In the genomic region with DNA sequence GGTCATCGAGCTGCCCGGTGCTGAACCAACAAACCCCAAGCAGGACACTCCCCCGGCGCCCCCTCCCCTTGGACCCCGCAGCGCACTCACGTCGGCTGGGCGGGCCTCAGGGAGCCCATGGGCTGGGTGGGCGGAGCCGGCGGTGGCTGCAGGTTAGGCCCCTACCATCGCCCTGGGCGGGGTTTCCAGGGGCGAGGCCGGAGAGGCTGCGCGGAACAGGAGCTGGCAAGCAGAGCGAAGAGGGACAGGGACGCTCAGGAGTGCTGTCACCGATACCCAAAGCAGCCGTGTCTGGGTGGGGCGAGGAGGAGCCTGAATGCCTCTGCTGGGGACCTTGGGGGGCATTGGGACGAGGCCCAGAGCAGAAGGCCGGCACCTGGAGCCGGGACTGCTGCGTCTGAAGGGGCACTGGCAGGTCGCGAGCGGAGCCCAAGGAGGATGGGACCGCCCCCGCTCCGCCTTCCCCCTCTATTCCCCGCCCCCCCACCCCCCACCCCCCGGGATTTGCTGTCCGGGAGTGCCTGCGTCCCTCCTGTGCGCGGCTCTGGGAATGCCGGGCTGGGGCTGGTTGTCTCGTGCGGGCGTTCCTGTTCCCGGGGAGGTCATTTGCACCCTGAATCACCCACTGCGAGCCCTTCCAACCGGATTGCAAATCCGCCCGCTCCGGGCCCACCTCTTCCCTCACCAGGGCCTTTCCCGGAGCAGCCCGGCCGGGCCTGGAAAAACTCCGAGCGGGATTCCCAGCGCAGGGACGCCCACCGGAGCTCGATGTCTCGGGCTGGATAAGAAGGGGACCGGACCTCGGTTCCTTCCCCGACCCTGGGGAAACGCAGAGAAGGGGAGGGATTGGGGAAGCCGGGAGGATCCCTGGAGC, we compare ENCODE assay signal across 1 cellular context.
TF ChIP-seq lines count a peak whose summit lies in the region.

No MANE protein-coding gene starts in this region.

TF ChIP-seq in HEK293, 187 proteins besides CTCF, POLR2A, EP300 and RAD21 (continued from another document and continues in another):
- peak; percentile 93 for TF ChIP-seq GLIS1 (tag by site-specific recombination; IDR thresholded peaks at IDR 0.05)
- no peak for TF ChIP-seq ZNF302 (tag by site-specific recombination; IDR thresholded peaks at IDR 0.05; ENCODE audit: low read depth)
- TF ChIP-seq ZNF248 (tag by site-specific recombination; IDR thresholded peaks at IDR 0.05), result no peak
- no peak for TF ChIP-seq ZNF555 (tag by site-specific recombination; conservative IDR thresholded peaks at IDR 0.05)
- peak; percentile 89 for TF ChIP-seq ZBTB17 (tag by site-specific recombination; IDR thresholded peaks at IDR 0.05)
- 0 out of 2 replicates have a peak, but pooled peaks have one; percentile 21 for TF ChIP-seq ZEB2 (tag by site-specific recombination; IDR thresholded peaks at IDR 0.05)
- peak; percentile 43; the same call in 1 of the 2 replicates for TF ChIP-seq ZBTB20 (tag by site-specific recombination; IDR thresholded peaks at IDR 0.05)
- TF ChIP-seq ZNF571 (tag by site-specific recombination; IDR thresholded peaks at IDR 0.05), result no peak
- TF ChIP-seq, protein P1, sequence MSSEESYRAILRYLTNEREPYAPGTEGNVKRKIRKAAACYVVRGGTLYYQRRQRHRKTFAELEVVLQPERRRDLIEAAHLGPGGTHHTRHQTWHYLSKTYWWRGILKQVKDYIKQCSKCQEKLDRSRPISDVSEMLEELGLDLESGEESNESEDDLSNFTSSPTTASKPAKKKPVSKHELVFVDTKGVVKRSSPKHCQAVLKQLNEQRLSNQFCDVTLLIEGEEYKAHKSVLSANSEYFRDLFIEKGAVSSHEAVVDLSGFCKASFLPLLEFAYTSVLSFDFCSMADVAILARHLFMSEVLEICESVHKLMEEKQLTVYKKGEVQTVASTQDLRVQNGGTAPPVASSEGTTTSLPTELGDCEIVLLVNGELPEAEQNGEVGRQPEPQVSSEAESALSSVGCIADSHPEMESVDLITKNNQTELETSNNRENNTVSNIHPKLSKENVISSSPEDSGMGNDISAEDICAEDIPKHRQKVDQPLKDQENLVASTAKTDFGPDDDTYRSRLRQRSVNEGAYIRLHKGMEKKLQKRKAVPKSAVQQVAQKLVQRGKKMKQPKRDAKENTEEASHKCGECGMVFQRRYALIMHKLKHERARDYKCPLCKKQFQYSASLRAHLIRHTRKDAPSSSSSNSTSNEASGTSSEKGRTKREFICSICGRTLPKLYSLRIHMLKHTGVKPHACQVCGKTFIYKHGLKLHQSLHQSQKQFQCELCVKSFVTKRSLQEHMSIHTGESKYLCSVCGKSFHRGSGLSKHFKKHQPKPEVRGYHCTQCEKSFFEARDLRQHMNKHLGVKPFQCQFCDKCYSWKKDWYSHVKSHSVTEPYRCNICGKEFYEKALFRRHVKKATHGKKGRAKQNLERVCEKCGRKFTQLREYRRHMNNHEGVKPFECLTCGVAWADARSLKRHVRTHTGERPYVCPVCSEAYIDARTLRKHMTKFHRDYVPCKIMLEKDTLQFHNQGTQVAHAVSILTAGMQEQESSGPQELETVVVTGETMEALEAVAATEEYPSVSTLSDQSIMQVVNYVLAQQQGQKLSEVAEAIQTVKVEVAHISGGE (tag by site-specific recombination; conservative IDR thresholded peaks at IDR 0.05; ENCODE audit: low read depth), result no peak
- TF ChIP-seq ZNF843 (tag by site-specific recombination; IDR thresholded peaks at IDR 0.05), result no peak
- no peak for TF ChIP-seq ZNF426 (tag by site-specific recombination; IDR thresholded peaks at IDR 0.05)
- TF ChIP-seq ZNF701 (tag by site-specific recombination; IDR thresholded peaks at IDR 0.05), result no peak
- TF ChIP-seq ZNF138 (tag by site-specific recombination; IDR thresholded peaks at IDR 0.05; ENCODE audit: borderline replicate concordance), result no peak
- TF ChIP-seq SP3 (tag by site-specific recombination; IDR thresholded peaks at IDR 0.05), result peak; percentile 88
- TF ChIP-seq ZNF10 (tag by site-specific recombination; IDR thresholded peaks at IDR 0.05), result no peak
- TF ChIP-seq ZNF19 (tag by site-specific recombination; IDR thresholded peaks at IDR 0.05; ENCODE audit: low read depth), result no peak
- TF ChIP-seq, protein P2, sequence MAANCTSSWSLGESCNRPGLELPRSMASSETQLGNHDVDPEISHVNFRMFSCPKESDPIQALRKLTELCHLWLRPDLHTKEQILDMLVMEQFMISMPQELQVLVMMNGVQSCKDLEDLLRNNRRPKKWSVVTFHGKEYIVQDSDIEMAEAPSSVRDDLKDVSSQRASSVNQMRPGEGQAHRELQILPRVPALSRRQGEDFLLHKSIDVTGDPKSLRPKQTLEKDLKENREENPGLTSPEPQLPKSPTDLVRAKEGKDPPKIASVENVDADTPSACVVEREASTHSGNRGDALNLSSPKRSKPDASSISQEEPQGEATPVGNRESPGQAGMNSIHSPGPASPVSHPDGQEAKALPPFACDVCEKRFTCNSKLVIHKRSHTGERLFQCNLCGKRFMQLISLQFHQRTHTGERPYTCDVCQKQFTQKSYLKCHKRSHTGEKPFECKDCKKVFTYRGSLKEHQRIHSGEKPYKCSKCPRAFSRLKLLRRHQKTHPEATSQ (tag by site-specific recombination; IDR thresholded peaks at IDR 0.05), result no peak
- no peak for TF ChIP-seq ZNF132 (tag by site-specific recombination; IDR thresholded peaks at IDR 0.05; ENCODE audit: borderline replicate concordance)
- TF ChIP-seq ZXDB (tag by site-specific recombination; IDR thresholded peaks at IDR 0.05), result peak; percentile 98
- no peak for TF ChIP-seq YY1 (tag by site-specific recombination; IDR thresholded peaks at IDR 0.05)
- TF ChIP-seq, protein P3, sequence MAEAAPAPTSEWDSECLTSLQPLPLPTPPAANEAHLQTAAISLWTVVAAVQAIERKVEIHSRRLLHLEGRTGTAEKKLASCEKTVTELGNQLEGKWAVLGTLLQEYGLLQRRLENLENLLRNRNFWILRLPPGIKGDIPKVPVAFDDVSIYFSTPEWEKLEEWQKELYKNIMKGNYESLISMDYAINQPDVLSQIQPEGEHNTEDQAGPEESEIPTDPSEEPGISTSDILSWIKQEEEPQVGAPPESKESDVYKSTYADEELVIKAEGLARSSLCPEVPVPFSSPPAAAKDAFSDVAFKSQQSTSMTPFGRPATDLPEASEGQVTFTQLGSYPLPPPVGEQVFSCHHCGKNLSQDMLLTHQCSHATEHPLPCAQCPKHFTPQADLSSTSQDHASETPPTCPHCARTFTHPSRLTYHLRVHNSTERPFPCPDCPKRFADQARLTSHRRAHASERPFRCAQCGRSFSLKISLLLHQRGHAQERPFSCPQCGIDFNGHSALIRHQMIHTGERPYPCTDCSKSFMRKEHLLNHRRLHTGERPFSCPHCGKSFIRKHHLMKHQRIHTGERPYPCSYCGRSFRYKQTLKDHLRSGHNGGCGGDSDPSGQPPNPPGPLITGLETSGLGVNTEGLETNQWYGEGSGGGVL (tag by site-specific recombination; IDR thresholded peaks at IDR 0.05), result peak; percentile 33; the same call in 1 of the 2 replicates
- TF ChIP-seq KLF10 (tag by site-specific recombination; IDR thresholded peaks at IDR 0.05), result no peak
- peak; percentile 46; the same call in 1 of the 2 replicates for TF ChIP-seq KLF16 (tag by site-specific recombination; IDR thresholded peaks at IDR 0.05)
- TF ChIP-seq ZFP41 (tag by site-specific recombination; IDR thresholded peaks at IDR 0.05; ENCODE audit: borderline replicate concordance), result no peak
- TF ChIP-seq ZNF792 (tag by site-specific recombination; IDR thresholded peaks at IDR 0.05), result no peak
- TF ChIP-seq ZNF654 (tag by site-specific recombination; IDR thresholded peaks at IDR 0.05; ENCODE audit: low read depth), result no peak
- TF ChIP-seq, protein P4, sequence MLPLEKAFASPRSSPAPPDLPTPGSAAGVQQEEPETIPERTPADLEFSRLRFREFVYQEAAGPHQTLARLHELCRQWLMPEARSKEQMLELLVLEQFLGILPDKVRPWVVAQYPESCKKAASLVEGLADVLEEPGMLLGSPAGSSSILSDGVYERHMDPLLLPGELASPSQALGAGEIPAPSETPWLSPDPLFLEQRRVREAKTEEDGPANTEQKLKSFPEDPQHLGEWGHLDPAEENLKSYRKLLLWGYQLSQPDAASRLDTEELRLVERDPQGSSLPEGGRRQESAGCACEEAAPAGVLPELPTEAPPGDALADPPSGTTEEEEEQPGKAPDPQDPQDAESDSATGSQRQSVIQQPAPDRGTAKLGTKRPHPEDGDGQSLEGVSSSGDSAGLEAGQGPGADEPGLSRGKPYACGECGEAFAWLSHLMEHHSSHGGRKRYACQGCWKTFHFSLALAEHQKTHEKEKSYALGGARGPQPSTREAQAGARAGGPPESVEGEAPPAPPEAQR (tag by site-specific recombination; IDR thresholded peaks at IDR 0.05), result no peak
- TF ChIP-seq, protein P5, sequence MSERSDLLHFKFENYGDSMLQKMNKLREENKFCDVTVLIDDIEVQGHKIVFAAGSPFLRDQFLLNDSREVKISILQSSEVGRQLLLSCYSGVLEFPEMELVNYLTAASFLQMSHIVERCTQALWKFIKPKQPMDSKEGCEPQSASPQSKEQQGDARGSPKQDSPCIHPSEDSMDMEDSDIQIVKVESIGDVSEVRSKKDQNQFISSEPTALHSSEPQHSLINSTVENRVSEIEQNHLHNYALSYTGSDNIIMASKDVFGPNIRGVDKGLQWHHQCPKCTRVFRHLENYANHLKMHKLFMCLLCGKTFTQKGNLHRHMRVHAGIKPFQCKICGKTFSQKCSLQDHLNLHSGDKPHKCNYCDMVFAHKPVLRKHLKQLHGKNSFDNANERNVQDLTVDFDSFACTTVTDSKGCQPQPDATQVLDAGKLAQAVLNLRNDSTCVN (tag by site-specific recombination; optimal IDR thresholded peaks at IDR 0.05), result peak; percentile 51
- no peak for TF ChIP-seq ATF2 (tag by site-specific recombination; IDR thresholded peaks at IDR 0.05; ENCODE audit: low read depth)
- no peak for TF ChIP-seq WT1 (tag by site-specific recombination; IDR thresholded peaks at IDR 0.05)
- TF ChIP-seq ZNF121 (tag by site-specific recombination; IDR thresholded peaks at IDR 0.05), result no peak
- TF ChIP-seq ZNF174 (tag by site-specific recombination; IDR thresholded peaks at IDR 0.05), result no peak
- TF ChIP-seq ZNF354C (tag by site-specific recombination; IDR thresholded peaks at IDR 0.05; ENCODE audit: borderline replicate concordance, low read depth), result no peak
- TF ChIP-seq ZNF449 (tag by site-specific recombination; IDR thresholded peaks at IDR 0.05), result no peak
- no peak for TF ChIP-seq ZNF24 (tag by site-specific recombination; IDR thresholded peaks at IDR 0.05)
- TF ChIP-seq ZNF280C (tag by site-specific recombination; IDR thresholded peaks at IDR 0.05), result no peak
- TF ChIP-seq ZNF311 (tag by site-specific recombination; IDR thresholded peaks at IDR 0.05; ENCODE audit: borderline replicate concordance), result no peak
- no peak for TF ChIP-seq GFI1B (tag by site-specific recombination; IDR thresholded peaks at IDR 0.05)
- no peak for TF ChIP-seq ZNF704 (tag by site-specific recombination; IDR thresholded peaks at IDR 0.05)
- no peak for TF ChIP-seq ZNF404 (tag by site-specific recombination; IDR thresholded peaks at IDR 0.05)
- TF ChIP-seq TCF7L2 (IDR thresholded peaks at IDR 0.05; ENCODE audit: borderline replicate concordance, low read depth, low read length), result no peak
- TF ChIP-seq, protein P6, sequence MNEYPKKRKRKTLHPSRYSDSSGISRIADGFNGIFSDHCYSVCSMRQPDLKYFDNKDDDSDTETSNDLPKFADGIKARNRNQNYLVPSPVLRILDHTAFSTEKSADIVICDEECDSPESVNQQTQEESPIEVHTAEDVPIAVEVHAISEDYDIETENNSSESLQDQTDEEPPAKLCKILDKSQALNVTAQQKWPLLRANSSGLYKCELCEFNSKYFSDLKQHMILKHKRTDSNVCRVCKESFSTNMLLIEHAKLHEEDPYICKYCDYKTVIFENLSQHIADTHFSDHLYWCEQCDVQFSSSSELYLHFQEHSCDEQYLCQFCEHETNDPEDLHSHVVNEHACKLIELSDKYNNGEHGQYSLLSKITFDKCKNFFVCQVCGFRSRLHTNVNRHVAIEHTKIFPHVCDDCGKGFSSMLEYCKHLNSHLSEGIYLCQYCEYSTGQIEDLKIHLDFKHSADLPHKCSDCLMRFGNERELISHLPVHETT (tag by site-specific recombination; IDR thresholded peaks at IDR 0.05), result no peak
